Comparison of ENCODE assay signal across 8 cellular contexts in the genomic region with DNA sequence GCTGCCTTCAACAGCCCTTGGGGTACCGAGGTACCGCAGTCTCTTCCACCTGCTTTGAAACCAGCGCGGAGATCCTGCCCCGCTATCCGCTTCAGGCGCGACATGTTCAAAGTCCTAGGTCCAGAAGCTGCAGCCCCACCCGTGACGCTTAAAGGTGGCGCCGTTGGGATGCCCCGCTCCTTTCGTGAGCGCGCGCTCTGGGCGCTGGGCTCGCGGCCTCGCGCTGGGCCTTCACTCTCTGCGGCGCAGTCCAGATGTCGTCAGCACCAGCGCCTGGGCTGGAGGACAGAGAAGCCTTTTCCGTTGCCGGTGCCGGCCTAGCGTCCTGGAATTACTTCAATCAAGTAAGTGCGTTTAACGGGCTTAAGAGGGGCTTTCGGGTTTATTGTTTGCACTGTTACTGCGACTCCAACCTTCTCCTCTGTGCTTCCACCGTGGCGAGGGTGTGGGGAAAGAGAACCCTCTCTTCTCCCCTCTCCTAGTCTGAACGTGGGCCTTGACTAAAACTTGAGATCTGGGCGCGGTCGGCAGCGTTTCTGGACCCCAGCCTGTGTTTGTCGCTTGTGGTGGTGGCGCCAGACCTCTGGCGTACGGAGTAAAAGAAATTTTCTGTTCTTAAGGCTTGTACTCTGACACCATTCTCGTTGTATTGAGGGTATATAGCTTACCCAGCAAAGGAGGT. TPM values are rescaled to one million over a fixed set of nuclear protein-coding genes. Genes with fewer than 3 reads are reported as not detected.
DNase-seq lines count a peak whose midpoint lies in the region; ATAC-seq and TF ChIP-seq lines count a peak whose summit lies in the region.

A gene (minus strand): TSS at position 143 of the 682 bp plus-strand sequence. CDS start 39 bp downstream, at position 104.

- intact Hi-C loops in testis (cut with DNase I; ENCODE audit: low total_unique reads) = no loop called here

- peak; percentile 81 for ATAC-seq in HG02610 (IDR thresholded peaks at IDR 0.05; ENCODE audit: unreplicated experiment)
- peak; percentile 98 for ATAC-seq in omental fat pad (ENCODE audit: low FRiP score)

- no peaks in the 10 kb centered on the region for H3K9me3 ChIP-seq in testis

- peaks cover 73% of the 10 kb centered on the region for H3K4me1 Mint-ChIP-seq in activated naive CD8-positive, alpha-beta T cell (ENCODE audit: low read depth)

- H3K4me3 ChIP-seq in GM08714 (ENCODE audit: low read length) (peak within 1 kb of the TSS; percentile 96), testis (peak within 1 kb of the TSS; percentile 81 to 82)

- H3K36me3 ChIP-seq in testis (ENCODE audit: low read depth, missing control alignments) = no peaks in the 10 kb centered on the region

- 0 to 1% methylated on average over 42 to 46 of the region's 46 CpGs for WGBS in testis, 2 donors

- peak within 1 kb of the TSS; percentile 100 for H3K4me3 Mint-ChIP-seq in activated naive CD8-positive, alpha-beta T cell

- peaks cover 23% of the 10 kb centered on the region for H3K4me1 ChIP-seq in testis

- no peak for TF ChIP-seq POLR2A in testis (IDR thresholded peaks at IDR 0.05)

- peak; percentile 77 for DNase-seq in NCI-H1092 treated with DMSO at 0.1 percent for 48 hours (lab: John Stamatoyannopoulos, UW)
- peak; percentile 74 for DNase-seq in SKM-1 (lab: John Stamatoyannopoulos, UW; ENCODE audit: unreplicated experiment)
- peak; percentile 93 for DNase-seq in glomerular visceral epithelial cell (ENCODE audit: extremely low spot score)
- DNase-seq in omental fat pad (ENCODE audit: low spot score) = peak; percentile 79
- peak; percentile 98 for DNase-seq in testis

- H3K27ac Mint-ChIP-seq in activated naive CD8-positive, alpha-beta T cell = peak within 1 kb of the TSS; percentile 99

- no peak for TF ChIP-seq CTCF in omental fat pad (IDR thresholded peaks at IDR 0.05)
- TF ChIP-seq CTCF in testis (IDR thresholded peaks at IDR 0.05) = no peak

- no peaks in the 10 kb centered on the region for H3K9me3 Mint-ChIP-seq in activated naive CD8-positive, alpha-beta T cell (ENCODE audit: low read depth)

- no peaks in the 10 kb centered on the region for H3K27me3 Mint-ChIP-seq in activated naive CD8-positive, alpha-beta T cell

- no peaks in the 10 kb centered on the region for H3K27me3 ChIP-seq in testis

- H3K36me3 Mint-ChIP-seq in activated naive CD8-positive, alpha-beta T cell = peaks cover 6% of the 10 kb centered on the region

- H3K27ac ChIP-seq in testis = peak within 1 kb of the TSS; percentile 92 to 95

RNA-seq across cellular contexts. Expression of the gene that starts here (rescaled TPM):
- total RNA-seq in omental fat pad (10 to 100 TPM; 10.9 to 19.7 (median 13.3) TPM), testis (10 to 100 TPM; 18.2 to 22.1 TPM)
- 10.1 TPM for polyA plus RNA-seq in testis (ENCODE audit: insufficient read depth, low read depth, low replicate concordance)

Comparison
In these comparisons a context has a peak if more than half of its experiments do, and no peak if none do; other contexts are left out.
1. Peak in every context shown above with its lines: DNase-seq, ATAC-seq, H3K4me3 ChIP-seq and H3K27ac ChIP-seq.